Comparison of ENCODE assay signal across 9 cellular contexts in genomic region chr2:219560037-219560892, GRCh38. TPM values are rescaled to one million over a fixed set of nuclear protein-coding genes. Genes with fewer than 3 reads are reported as not detected.
A peak's percentile ranks its signal among the peaks of the same experiment; 100 is the strongest.
DNase-seq lines count a peak whose midpoint lies in the region; ATAC-seq and TF ChIP-seq lines count a peak whose summit lies in the region.
"Had no signal": no experiment of that assay in that cellular context is flagged by ENCODE, and none has a peak within 500 bp of the region (broad histone marks: within the 10 kb centered on the region; RNA-seq: fewer than 3 reads in every experiment).

No MANE protein-coding gene starts in this region.

- H3K36me3 ChIP-seq in HUES48 (ENCODE audit: control insufficient read depth, insufficient read depth, low read length), result peaks cover 42% of the 10 kb centered on the region
- H3K36me3 ChIP-seq: SJSA1 had no signal

- H3K27ac ChIP-seq in HUES48 (ENCODE audit: low read depth, low read length), result peak overlapping the region; percentile 37
- H3K27ac ChIP-seq: SJSA1 had no signal

- no peaks in the 10 kb centered on the region for H3K9me3 ChIP-seq in HUES48 (ENCODE audit: control insufficient read depth, insufficient read depth, low read length)
- H3K9me3 ChIP-seq: SJSA1 had no signal

- DNase-seq in GM10248 (ENCODE audit: extremely low spot score), result peak; percentile 74
- peak; percentile 13 for DNase-seq in dermis blood vessel endothelial cell
- no peak for DNase-seq in neural crest cell (ENCODE audit: low read depth, low spot score)
- no peak for DNase-seq in SKM-1 (lab: John Stamatoyannopoulos, UW; ENCODE audit: unreplicated experiment)
- DNase-seq in stimulated activated CD4-positive, alpha-beta T cell treated with anti-CD3 and anti-CD28 coated beads, Interleukin-1b, Interleukin-23, amount 100 ng/mL, for 48 hours, result no peak

- POLR2A ChIA-PET in GM10248 (lab: Yijun Ruan, JAX), result no interaction called here

- no peak overlapping the region for H3K4me3 ChIP-seq in HUES48 (ENCODE audit: low read depth, low read length)
- H3K4me3 ChIP-seq: SJSA1 had no signal

- no peak overlapping the region for H3K27ac Mint-ChIP-seq in neural crest cell (ENCODE audit: unreplicated experiment)

- H3K9ac ChIP-seq in HUES48 (ENCODE audit: low read depth, low read length), result no peak overlapping the region

- H3K9me3 Mint-ChIP-seq in neural crest cell, result no peaks in the 10 kb centered on the region

- peaks cover 37% of the 10 kb centered on the region for H3K4me1 ChIP-seq in HUES48 (ENCODE audit: control insufficient read depth, insufficient read depth, low read length)
- H3K4me1 ChIP-seq: SJSA1 had no signal

- no peak overlapping the region for H3K4me3 Mint-ChIP-seq in neural crest cell

- TF ChIP-seq CTCF in GM10248 (IDR thresholded peaks at IDR 0.05; ENCODE audit: control extremely low read depth, extremely low read depth, low read depth, missing control alignments), result peak; percentile 61
- peak; percentile 74 for TF ChIP-seq CTCF in neural crest cell (conservative IDR thresholded peaks at IDR 0.05)

- H3K4me1 Mint-ChIP-seq in neural crest cell, result peaks cover 14% of the 10 kb centered on the region

- no peaks in the 10 kb centered on the region for H3K27me3 ChIP-seq in HUES48 (ENCODE audit: control insufficient read depth, insufficient read depth, low read length)
- H3K27me3 ChIP-seq: SJSA1 had no signal

- CTCF ChIA-PET in GM10248 (lab: Yijun Ruan, JAX), result interaction anchor here (0.6 to 5.3 kb wide), 41 partner anchors 9 to 357 kb away, joined by 3 to 66 read pairs (median 5); partner anchors contain the start of genes CHPF, DNPEP, INHA and OBSL1

- H3K36me3 Mint-ChIP-seq in neural crest cell (ENCODE audit: low read depth), result peaks cover 3% of the 10 kb centered on the region

- ATAC-seq in HG02885 (IDR thresholded peaks at IDR 0.05; ENCODE audit: poor library complexity, unreplicated experiment), result no peak
- ATAC-seq in HG02884 (IDR thresholded peaks at IDR 0.05; ENCODE audit: unreplicated experiment), result no peak

- H3K27me3 Mint-ChIP-seq in neural crest cell (ENCODE audit: low read depth), result no peaks in the 10 kb centered on the region

RNA-seq across cellular contexts. Expression of gene OBSL1, which starts 11.1 kb away (rescaled TPM):
- 38.8 TPM in 2 replicates for total RNA-seq in dermis blood vessel endothelial cell
- 122 and 123 TPM in 2 replicates for total RNA-seq in neural crest cell

RNA-seq across cellular contexts. Expression of gene INHA, which starts 11.8 kb away (rescaled TPM):
- total RNA-seq in dermis blood vessel endothelial cell (not detected in 2 replicates), neural crest cell (0.50 TPM in 1 of 2 replicates, not detected in the other)

RNA-seq across cellular contexts. Expression of gene TMEM198, which starts 16.4 kb away (rescaled TPM):
- total RNA-seq in dermis blood vessel endothelial cell (under 0.01 TPM in 1 of 2 replicates, not detected in the other), neural crest cell (15.7 and 16.4 TPM in 2 replicates)

RNA-seq across cellular contexts. Expression of gene CHPF, which starts 16.7 kb away (rescaled TPM):
- total RNA-seq in dermis blood vessel endothelial cell (0.84 and 3.2 TPM in 2 replicates), neural crest cell (27.0 and 30.0 TPM in 2 replicates)

RNA-seq across cellular contexts. Expression of gene STK11IP, which starts 37.4 kb away (rescaled TPM):
- 10.0 and 13.9 TPM in 2 replicates for total RNA-seq in dermis blood vessel endothelial cell
- 31.4 and 32.9 TPM in 2 replicates for total RNA-seq in neural crest cell

Comparison
In these comparisons a context has a peak if more than half of its experiments do, and no peak if none do; other contexts are left out.
1. DNase-seq: peak in GM10248 (single experiment) and dermis blood vessel endothelial cell (single experiment); none in neural crest cell (single experiment), SKM-1 (single experiment) and stimulated activated CD4-positive, alpha-beta T cell treated with anti-CD3 and anti-CD28 coated beads, Interleukin-1b, Interleukin-23, amount 100 ng/mL, for 48 hours (single experiment).
2. RNA of gene TMEM198, which starts 16.4 kb away (total RNA-seq): 15.7 to 16.4 TPM in neural crest cell; under 0.01 TPM in dermis blood vessel endothelial cell; every median in the first group is over 10 times any median in the second.